In genomic region chr17:81648013-81648706, GRCh38 we compare ENCODE assay signal across 1 cellular context.
TF ChIP-seq lines count a peak whose summit lies in the region.

No MANE protein-coding gene starts in this region.

TF ChIP-seq in endothelial cell of umbilical vein, 7 proteins besides CTCF, POLR2A, EP300 and RAD21:
- TF ChIP-seq EZH2 (IDR thresholded peaks at IDR 0.05; ENCODE audit: borderline replicate concordance, low read depth, low read length, severe bottlenecking) (peak; percentile 92), JUN (IDR thresholded peaks at IDR 0.05; ENCODE audit: borderline replicate concordance, insufficient read depth, insufficient read length, low read depth) (no peak)
